In genomic region chr14:31263485-31264133, GRCh38 we compare ENCODE assay signal across 10 cellular contexts. TPM values are rescaled to one million over a fixed set of nuclear protein-coding genes. Genes with fewer than 3 reads are reported as not detected.
DNase-seq lines count a peak whose midpoint lies in the region; ATAC-seq lines count a peak whose summit lies in the region.
"Had no signal": no experiment of that assay in that cellular context is flagged by ENCODE, and none has a peak within 500 bp of the region (broad histone marks: within the 10 kb centered on the region; RNA-seq: fewer than 3 reads in every experiment).

No MANE protein-coding gene starts in this region.

- peak overlapping the region; percentile 27 for H2AK5ac ChIP-seq in mesenchymal stem cell (ENCODE audit: low read length, severe bottlenecking)

- H3K27ac ChIP-seq in epithelial cell of prostate (peak overlapping the region; percentile 90), mesenchymal stem cell (ENCODE audit: low read length, poor library complexity, severe bottlenecking) (peak overlapping the region; percentile 85)

- in situ Hi-C loops in KBM-7 (cut with MboI; ENCODE audit: low pct_unique_long_range_greater_than_20kb, low sequenced_read_pairs): no loop called here

- no peaks in the 10 kb centered on the region for H3K9me3 ChIP-seq in mesenchymal stem cell (ENCODE audit: control insufficient read depth, low read length)

- no peak overlapping the region for H2BK120ac ChIP-seq in mesenchymal stem cell (ENCODE audit: low read depth, low read length)

- H3K36me3 ChIP-seq in mesenchymal stem cell (ENCODE audit: control insufficient read depth in 1 of 2, insufficient read depth in 2 of 2, low read depth in 1 of 2, low read length in 2 of 2): no peaks in the 10 kb centered on the region

- H3K18ac ChIP-seq in mesenchymal stem cell (ENCODE audit: low read depth in 1 of 2, low read length in 2 of 2): peak overlapping the region; percentile 17 to 70

- WGBS in mesenchymal stem cell: 44% methylated on average over 2 of the region's 2 CpGs

- no peak overlapping the region for H4K91ac ChIP-seq in mesenchymal stem cell (ENCODE audit: low read length)

- ATAC-seq in HG03439 (IDR thresholded peaks at IDR 0.05; ENCODE audit: unreplicated experiment) (no peak), HG03457 (IDR thresholded peaks at IDR 0.05; ENCODE audit: unreplicated experiment) (no peak)

- no peak overlapping the region for H3K23ac ChIP-seq in mesenchymal stem cell (ENCODE audit: low read length in 2 of 2)

- no peak overlapping the region for H2BK5ac ChIP-seq in mesenchymal stem cell (ENCODE audit: low read depth, low read length, poor library complexity, severe bottlenecking)

- no peak overlapping the region for H3K4me3 ChIP-seq in mesenchymal stem cell (ENCODE audit: insufficient read depth in 1 of 2, low read depth in 1 of 2, low read length in 2 of 2)

- H2BK12ac ChIP-seq in mesenchymal stem cell (ENCODE audit: low read length in 2 of 2): peak overlapping the region in 1 of 2 experiments; percentile 60

- H3K79me1 ChIP-seq in mesenchymal stem cell (replicated peaks; ENCODE audit: low read length, poor library complexity, severe bottlenecking): no peaks in the 10 kb centered on the region

- H4K8ac ChIP-seq in mesenchymal stem cell (ENCODE audit: low read length): no peak overlapping the region

- peaks cover 8% of the 10 kb centered on the region for H3K4me1 ChIP-seq in mesenchymal stem cell (ENCODE audit: control insufficient read depth, insufficient read depth, low read depth, low read length)

- H2BK15ac ChIP-seq in mesenchymal stem cell (ENCODE audit: low read depth, poor library complexity, severe bottlenecking): no peak overlapping the region

- no peaks in the 10 kb centered on the region for H3K27me3 ChIP-seq in mesenchymal stem cell (ENCODE audit: control insufficient read depth in 1 of 2, insufficient read depth in 1 of 2, low read length in 2 of 2)

- H3K9ac ChIP-seq in mesenchymal stem cell (ENCODE audit: low read length): peak overlapping the region; percentile 83

- H3K14ac ChIP-seq in mesenchymal stem cell (ENCODE audit: low read length in 2 of 2): no peak overlapping the region

- H2AFZ ChIP-seq in mesenchymal stem cell (ENCODE audit: low read depth, low read length): no peak overlapping the region

- DNase-seq in 8988T (peak; percentile 28), NCI-H226 (peak; percentile 98), epithelial cell of prostate (ENCODE audit: low read depth, low spot score) (peak; percentile 97), mesenchymal stem cell (peak; percentile 98), KBM-7 (no peak), T-helper 1 cell (no peak)
- DNase-seq: NCI-H2227 treated with DMSO at 0.1 percent for 48 hours, retina had no signal

- no peak overlapping the region for H3K4ac ChIP-seq in mesenchymal stem cell (ENCODE audit: low read depth in 1 of 2, low read length in 2 of 2)

- no peak overlapping the region for H3K4me2 ChIP-seq in mesenchymal stem cell (ENCODE audit: low read length, poor library complexity, severe bottlenecking)

RNA-seq across cellular contexts. Expression of gene HECTD1, which starts 56.0 kb away (rescaled TPM):
- 44.7 TPM for polyA plus RNA-seq in mesenchymal stem cell (2013, experiment 1 of 2)
- polyA plus RNA-seq in mesenchymal stem cell (2013, experiment 2 of 2): 42.1 TPM

Comparison
In these comparisons a context has a peak if more than half of its experiments do, and no peak if none do; other contexts are left out.
1. DNase-seq: peak in 8988T (single experiment), NCI-H226 (single experiment), epithelial cell of prostate (single experiment) and mesenchymal stem cell (single experiment); none in KBM-7 (single experiment) and T-helper 1 cell (0 of 5).